ENCODE assay signal across 1 cellular context in genomic region chr6:29509711-29510110, GRCh38.
A peak's percentile ranks its signal among the peaks of the same experiment; 100 is the strongest.
TF ChIP-seq lines count a peak whose summit lies in the region.

No MANE protein-coding gene starts in this region.

TF ChIP-seq in HepG2, 621 proteins besides CTCF, POLR2A, EP300 and RAD21:
- TF ChIP-seq ZUFSP (CRISPR knock-in tag; IDR thresholded peaks at IDR 0.05; ENCODE audit: borderline replicate concordance) (no peak), ZNF333 (CRISPR knock-in tag; IDR thresholded peaks at IDR 0.05; ENCODE audit: borderline replicate concordance) (no peak), ZNF17 (CRISPR knock-in tag; IDR thresholded peaks at IDR 0.05) (no peak), ZNF891 (CRISPR knock-in tag; IDR thresholded peaks at IDR 0.05) (0 out of 2 replicates have a peak, but pooled peaks have one; percentile 28), ZNF580 (CRISPR knock-in tag; IDR thresholded peaks at IDR 0.05; ENCODE audit: borderline replicate concordance, low read depth) (no peak), ELF4 (CRISPR knock-in tag; IDR thresholded peaks at IDR 0.05; ENCODE audit: borderline replicate concordance) (no peak), TOE1 (CRISPR knock-in tag; IDR thresholded peaks at IDR 0.05) (no peak), PCBP1 (IDR thresholded peaks at IDR 0.05; ENCODE audit: borderline replicate concordance, low read depth, low read length) (no peak)
